15 cellular contexts compared by ENCODE assay signal in genomic region chr10:74651565-74651964, GRCh38.
"Had no signal": no experiment of that assay in that cellular context is flagged by ENCODE, and none has a peak within 500 bp of the region (broad histone marks: within the 10 kb centered on the region; RNA-seq: fewer than 3 reads in every experiment).

No MANE protein-coding gene starts in this region.

- H3K9me3 Mint-ChIP-seq: activated CD4-positive, alpha-beta memory T cell treated with anti-CD3 and anti-CD28 coated beads, Interleukin-2, amount 10 ng/mL, durations not matched to agents 7 days and 5 days; dendritic cell treated with granulocyte-macrophage colony-stimulating factor and Interleukin-4, amounts not matched to agents 40 ng/mL and 50 ng/mL, for 4 days; immature natural killer cell had no signal

- H3K27ac Mint-ChIP-seq: activated CD4-positive, alpha-beta memory T cell treated with anti-CD3 and anti-CD28 coated beads, Interleukin-2, amount 10 ng/mL, durations not matched to agents 7 days and 5 days; dendritic cell treated with granulocyte-macrophage colony-stimulating factor and Interleukin-4, amounts not matched to agents 40 ng/mL and 50 ng/mL, for 4 days; immature natural killer cell; type B pancreatic cell had no signal

- H3K4me3 ChIP-seq: left ventricle myocardium inferior, prostate gland, right atrium auricular region, skin epidermis, stomach had no signal

- H3K27me3 ChIP-seq: right atrium auricular region, stomach had no signal

- DNase-seq: activated CD4-positive, alpha-beta memory T cell treated with anti-CD3 and anti-CD28 coated beads, Interleukin-2, amount 10 ng/mL, durations not matched to agents 7 days and 5 days; activated CD4-positive, alpha-beta T cell treated with anti-CD3 and anti-CD28 coated beads for 1 hour; activated gamma-delta T cell treated with Interleukin-2 at 50 U/mL for 16 hours; effector CD8-positive, alpha-beta T cell; immature natural killer cell; kidney glomerular epithelial cell; left ventricle myocardium inferior; mammary epithelial cell; midbrain; stomach had no signal

- H3K4me1 ChIP-seq: prostate gland, right atrium auricular region, stomach had no signal

- H3K36me3 ChIP-seq: left ventricle myocardium inferior, prostate gland, right atrium auricular region, stomach had no signal

- H3K27ac ChIP-seq: left ventricle myocardium inferior, prostate gland, right atrium auricular region, skin epidermis, stomach had no signal

- H3K9me3 ChIP-seq: left ventricle myocardium inferior, prostate gland, right atrium auricular region, stomach had no signal
